ENCODE assay signal across 23 cellular contexts in the genomic region with DNA sequence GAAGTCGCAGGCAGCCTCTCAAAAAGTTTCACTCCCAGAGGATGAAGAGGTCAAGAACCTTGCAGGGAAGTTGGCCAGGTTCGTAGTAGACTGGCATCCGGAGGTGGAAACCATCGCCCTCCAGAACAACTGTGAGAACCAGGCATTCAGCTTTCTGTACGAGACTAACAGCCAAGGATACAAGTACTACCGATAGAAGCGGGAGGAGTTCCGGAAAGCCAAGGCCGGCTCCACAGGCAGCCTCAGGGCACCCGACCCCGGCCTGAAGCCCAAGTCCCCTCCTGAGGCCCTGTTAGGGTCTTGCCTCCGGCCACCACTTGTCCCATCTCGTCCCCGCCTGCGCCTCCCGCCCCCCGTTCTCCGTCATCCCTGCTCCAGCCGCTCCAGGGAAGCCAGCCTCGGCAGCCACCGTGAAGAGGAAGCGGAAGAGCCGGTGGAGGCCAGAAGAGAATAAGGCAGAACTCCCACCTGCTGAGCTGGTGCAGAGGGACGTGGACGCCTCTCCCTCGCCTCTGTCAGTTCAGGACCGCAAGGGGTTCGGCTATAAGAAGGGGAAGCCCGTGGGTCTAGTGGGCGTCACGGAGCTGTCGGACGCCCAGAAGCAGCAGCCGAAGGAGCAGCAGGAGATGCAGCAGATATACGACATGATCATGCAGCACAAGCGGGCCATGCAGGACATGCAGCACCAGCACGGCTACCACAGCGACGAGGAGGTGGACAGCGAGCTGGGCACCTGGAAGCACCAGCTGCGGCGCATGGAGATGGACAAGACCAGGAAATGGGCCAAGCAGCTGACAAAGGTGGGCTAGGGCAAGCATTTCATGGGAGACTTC.
"Had no signal": no experiment of that assay in that cellular context is flagged by ENCODE, and none has a peak within 500 bp of the region (broad histone marks: within the 10 kb centered on the region; RNA-seq: fewer than 3 reads in every experiment).

No MANE protein-coding gene starts in this region.

- H3K9me3 ChIP-seq: body of pancreas had no signal

- H3K4me3 Mint-ChIP-seq: activated B cell treated with CpG ODN at 0.5 μM for 24 hours; activated CD8-positive, alpha-beta T cell treated with anti-CD3 and anti-CD28 coated beads for 36 hours; activated naive CD8-positive, alpha-beta T cell; activated T-cell treated with anti-CD3 and anti-CD28 coated beads, Interleukin-2, amount 50 U/mL, for 4 hours; natural killer cell; type B pancreatic cell had no signal

- H3K4me3 ChIP-seq: body of pancreas, coronary artery, esophagus squamous epithelium, hepatocyte, left lung, skin epidermis, suprapubic skin had no signal

- DNase-seq: activated B cell treated with CpG ODN at 0.5 μM for 24 hours; activated CD4-positive, alpha-beta T cell treated with anti-CD3 and anti-CD28 coated beads for 48 hours; activated CD8-positive, alpha-beta T cell treated with anti-CD3 and anti-CD28 coated beads for 36 hours; activated effector memory CD4-positive, alpha-beta T cell treated with anti-CD3 and anti-CD28 coated beads, Interleukin-2, amount 50 U/mL, for 16 hours; activated T-cell treated with anti-CD3 and anti-CD28 coated beads, Interleukin-2, amount 50 U/mL, for 4 hours; amniotic stem cell; body of pancreas; central memory CD4-positive, alpha-beta T cell; esophagus squamous epithelium; mesenchymal stem cell; natural killer cell; nucleus accumbens; retina; stimulated activated CD4-positive, alpha-beta T cell treated with anti-CD3 and anti-CD28 coated beads, Interleukin-4, amount 100 ng/mL, for 4 hours; stimulated activated CD8-positive, alpha-beta memory T cell treated with anti-CD3 and anti-CD28 coated beads, Interleukin-4, amount 100 ng/mL, for 48 hours; stimulated activated naive CD8-positive, alpha-beta T cell treated with anti-CD3 and anti-CD28 coated beads, Interleukin-15, Interleukin-2, amounts not matched to agents 100 U/mL and 50 U/mL, for 24 hours had no signal

- H3K27ac Mint-ChIP-seq: activated B cell treated with CpG ODN at 0.5 μM for 24 hours; activated CD8-positive, alpha-beta T cell treated with anti-CD3 and anti-CD28 coated beads for 36 hours; activated naive CD8-positive, alpha-beta T cell; natural killer cell; type B pancreatic cell had no signal

- H3K27me3 ChIP-seq: body of pancreas, esophagus squamous epithelium, hepatocyte, left lung, suprapubic skin had no signal

- H3K4me1 ChIP-seq: body of pancreas, esophagus squamous epithelium, left lung, suprapubic skin had no signal

- H3K27ac ChIP-seq: body of pancreas, coronary artery, esophagus squamous epithelium, hepatocyte, left lung, skin epidermis, suprapubic skin had no signal

- ATAC-seq: activated CD8-positive, alpha-beta T cell treated with anti-CD3 and anti-CD28 coated beads for 36 hours; activated T-cell treated with anti-CD3 and anti-CD28 coated beads, Interleukin-2, amount 50 U/mL, for 4 hours; body of pancreas; left lung; natural killer cell; stimulated activated naive CD8-positive, alpha-beta T cell treated with anti-CD3 and anti-CD28 coated beads, Interleukin-15, Interleukin-2, amounts not matched to agents 100 U/mL and 50 U/mL, for 24 hours had no signal

- H3K27me3 Mint-ChIP-seq: activated B cell treated with CpG ODN at 0.5 μM for 24 hours; activated CD8-positive, alpha-beta T cell treated with anti-CD3 and anti-CD28 coated beads for 36 hours; activated naive CD8-positive, alpha-beta T cell; type B pancreatic cell had no signal

- H3K36me3 Mint-ChIP-seq: activated naive CD8-positive, alpha-beta T cell; natural killer cell; type B pancreatic cell had no signal

- H3K4me1 Mint-ChIP-seq: activated B cell treated with CpG ODN at 0.5 μM for 24 hours, natural killer cell had no signal

- H3K36me3 ChIP-seq: esophagus squamous epithelium, left lung, suprapubic skin had no signal
